ENCODE assay signal across 1 cellular context in the genomic region with DNA sequence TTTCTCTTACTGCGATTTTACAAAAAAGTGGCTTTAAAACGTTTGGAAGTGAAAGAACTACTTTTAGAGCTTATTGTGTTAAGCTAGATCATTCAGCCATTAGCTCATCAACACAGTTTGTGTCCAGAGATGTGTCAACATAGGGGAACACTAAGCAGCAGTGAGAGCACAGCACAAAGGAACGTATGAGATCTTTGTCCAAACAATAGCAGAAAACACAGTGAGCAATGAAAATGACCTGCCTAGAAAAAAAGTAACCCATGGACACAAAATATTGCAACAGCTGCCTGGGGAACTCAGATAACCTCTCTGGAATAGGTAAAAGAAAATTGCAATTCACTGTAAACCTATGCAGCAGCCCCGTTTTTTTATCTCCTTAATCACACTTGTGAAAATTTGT.
A peak's percentile ranks its signal among the peaks of the same experiment; 100 is the strongest.
TF ChIP-seq lines count a peak whose summit lies in the region.

No MANE protein-coding gene starts in this region.

TF ChIP-seq in HepG2, 621 proteins besides CTCF, POLR2A, EP300 and RAD21 (continued from another document and continues in another):
- TF ChIP-seq HNF1A (IDR thresholded peaks at IDR 0.05; ENCODE audit: low read depth) (no peak), HNF1A (CRISPR knock-in tag; IDR thresholded peaks at IDR 0.05; ENCODE audit: borderline replicate concordance) (no peak), GTF2F1 (IDR thresholded peaks at IDR 0.05; ENCODE audit: low read length) (no peak), SOX13 (IDR thresholded peaks at IDR 0.05) (no peak; the same call in 1 of the 2 replicates), SOX13 (CRISPR knock-in tag; conservative IDR thresholded peaks at IDR 0.05 in 1 of 2, IDR thresholded peaks at IDR 0.05 in 1 of 2) (peak in 1 of 2 experiments; percentile 78; a peak in 1 of 4 replicates), ETV5 (CRISPR knock-in tag; IDR thresholded peaks at IDR 0.05; ENCODE audit: borderline replicate concordance) (no peak), FOXK2 (IDR thresholded peaks at IDR 0.05) (no peak), ZNF383 (CRISPR knock-in tag; IDR thresholded peaks at IDR 0.05; ENCODE audit: borderline replicate concordance) (no peak), ZNF496 (CRISPR knock-in tag; IDR thresholded peaks at IDR 0.05; ENCODE audit: insufficient replicate concordance) (no peak), ZC3H13 (CRISPR knock-in tag; IDR thresholded peaks at IDR 0.05) (no peak), NONO (IDR thresholded peaks at IDR 0.05) (no peak), NONO (CRISPR knock-in tag; conservative IDR thresholded peaks at IDR 0.05) (no peak), PREB (CRISPR knock-in tag; IDR thresholded peaks at IDR 0.05) (no peak), CEBPB (IDR thresholded peaks at IDR 0.05; ENCODE audit: borderline replicate concordance, low read depth, low read length) (peak; percentile 62; the same call in 1 of the 2 replicates), ZNF549 (CRISPR knock-in tag; IDR thresholded peaks at IDR 0.05) (no peak), HCFC1 (IDR thresholded peaks at IDR 0.05; ENCODE audit: low read depth, low read length) (no peak), NFATC3 (CRISPR knock-in tag; IDR thresholded peaks at IDR 0.05) (no peak), CEBPG (CRISPR knock-in tag; IDR thresholded peaks at IDR 0.05) (0 out of 2 replicates have a peak, but pooled peaks have one; percentile 8), ZNF598 (CRISPR knock-in tag; IDR thresholded peaks at IDR 0.05; ENCODE audit: borderline replicate concordance) (no peak), ZNF251 (CRISPR knock-in tag; IDR thresholded peaks at IDR 0.05) (no peak), BRCA1 (CRISPR knock-in tag; IDR thresholded peaks at IDR 0.05) (no peak), CREBL2 (CRISPR knock-in tag; IDR thresholded peaks at IDR 0.05; ENCODE audit: borderline replicate concordance) (no peak), SMAD3 (CRISPR knock-in tag; IDR thresholded peaks at IDR 0.05) (no peak), ZNF629 (CRISPR knock-in tag; conservative IDR thresholded peaks at IDR 0.05) (no peak), ZSCAN9 (CRISPR knock-in tag; IDR thresholded peaks at IDR 0.05; ENCODE audit: borderline replicate concordance) (no peak), ZNF407 (CRISPR knock-in tag; IDR thresholded peaks at IDR 0.05; ENCODE audit: not compliant biosample characterization) (no peak), ZNF564 (CRISPR knock-in tag; IDR thresholded peaks at IDR 0.05) (no peak), TRIM22 (IDR thresholded peaks at IDR 0.05) (no peak), MAFG (CRISPR knock-in tag; IDR thresholded peaks at IDR 0.05) (no peak), KLF11 (CRISPR knock-in tag; IDR thresholded peaks at IDR 0.05) (no peak), DMAP1 (CRISPR knock-in tag; IDR thresholded peaks at IDR 0.05) (no peak), TEAD3 (CRISPR knock-in tag; optimal IDR thresholded peaks at IDR 0.05; ENCODE audit: borderline replicate concordance) (no peak), ZNF224 (CRISPR knock-in tag; IDR thresholded peaks at IDR 0.05) (no peak), ZNF839 (CRISPR knock-in tag; IDR thresholded peaks at IDR 0.05; ENCODE audit: borderline replicate concordance) (no peak), NR2C2 (CRISPR knock-in tag; IDR thresholded peaks at IDR 0.05; ENCODE audit: borderline replicate concordance) (no peak), SOX5 (CRISPR knock-in tag; IDR thresholded peaks at IDR 0.05; ENCODE audit: borderline replicate concordance) (peak; percentile 78), GATA4 (IDR thresholded peaks at IDR 0.05; ENCODE audit: borderline replicate concordance, low read depth) (no peak)
- TF ChIP-seq, protein P1, sequence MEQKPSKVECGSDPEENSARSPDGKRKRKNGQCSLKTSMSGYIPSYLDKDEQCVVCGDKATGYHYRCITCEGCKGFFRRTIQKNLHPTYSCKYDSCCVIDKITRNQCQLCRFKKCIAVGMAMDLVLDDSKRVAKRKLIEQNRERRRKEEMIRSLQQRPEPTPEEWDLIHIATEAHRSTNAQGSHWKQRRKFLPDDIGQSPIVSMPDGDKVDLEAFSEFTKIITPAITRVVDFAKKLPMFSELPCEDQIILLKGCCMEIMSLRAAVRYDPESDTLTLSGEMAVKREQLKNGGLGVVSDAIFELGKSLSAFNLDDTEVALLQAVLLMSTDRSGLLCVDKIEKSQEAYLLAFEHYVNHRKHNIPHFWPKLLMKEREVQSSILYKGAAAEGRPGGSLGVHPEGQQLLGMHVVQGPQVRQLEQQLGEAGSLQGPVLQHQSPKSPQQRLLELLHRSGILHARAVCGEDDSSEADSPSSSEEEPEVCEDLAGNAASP (CRISPR knock-in tag; IDR thresholded peaks at IDR 0.05; ENCODE audit: borderline replicate concordance) = peak; percentile 51; the same call in 1 of the 2 replicates
- TF ChIP-seq, protein P2, sequence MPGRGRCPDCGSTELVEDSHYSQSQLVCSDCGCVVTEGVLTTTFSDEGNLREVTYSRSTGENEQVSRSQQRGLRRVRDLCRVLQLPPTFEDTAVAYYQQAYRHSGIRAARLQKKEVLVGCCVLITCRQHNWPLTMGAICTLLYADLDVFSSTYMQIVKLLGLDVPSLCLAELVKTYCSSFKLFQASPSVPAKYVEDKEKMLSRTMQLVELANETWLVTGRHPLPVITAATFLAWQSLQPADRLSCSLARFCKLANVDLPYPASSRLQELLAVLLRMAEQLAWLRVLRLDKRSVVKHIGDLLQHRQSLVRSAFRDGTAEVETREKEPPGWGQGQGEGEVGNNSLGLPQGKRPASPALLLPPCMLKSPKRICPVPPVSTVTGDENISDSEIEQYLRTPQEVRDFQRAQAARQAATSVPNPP (CRISPR knock-in tag; IDR thresholded peaks at IDR 0.05) = no peak
- TF ChIP-seq, protein P3, sequence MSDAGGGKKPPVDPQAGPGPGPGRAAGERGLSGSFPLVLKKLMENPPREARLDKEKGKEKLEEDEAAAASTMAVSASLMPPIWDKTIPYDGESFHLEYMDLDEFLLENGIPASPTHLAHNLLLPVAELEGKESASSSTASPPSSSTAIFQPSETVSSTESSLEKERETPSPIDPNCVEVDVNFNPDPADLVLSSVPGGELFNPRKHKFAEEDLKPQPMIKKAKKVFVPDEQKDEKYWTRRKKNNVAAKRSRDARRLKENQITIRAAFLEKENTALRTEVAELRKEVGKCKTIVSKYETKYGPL (CRISPR knock-in tag; IDR thresholded peaks at IDR 0.05) = no peak
